Comparison of ENCODE assay signal across 9 cellular contexts in genomic region chr12:4153343-4153892, GRCh38.
DNase-seq lines count a peak whose midpoint lies in the region; ATAC-seq and TF ChIP-seq lines count a peak whose summit lies in the region.
"Had no signal": no experiment of that assay in that cellular context is flagged by ENCODE, and none has a peak within 500 bp of the region (broad histone marks: within the 10 kb centered on the region; RNA-seq: fewer than 3 reads in every experiment).

No MANE protein-coding gene starts in this region.

- H3K27me3 Mint-ChIP-seq in CD8-positive, alpha-beta T cell (ENCODE audit: low read depth) = no peaks in the 10 kb centered on the region
- H3K27me3 Mint-ChIP-seq in activated T-cell treated with anti-CD3 and anti-CD28 coated beads, Interleukin-2, amount 50 U/mL, for 72 hours (ENCODE audit: low read depth) = no peaks in the 10 kb centered on the region

- no peaks in the 10 kb centered on the region for H3K9me3 Mint-ChIP-seq in CD8-positive, alpha-beta T cell
- peaks cover 6% of the 10 kb centered on the region in 2 donors for H3K9me3 Mint-ChIP-seq in activated T-cell treated with anti-CD3 and anti-CD28 coated beads, Interleukin-2, amount 50 U/mL, for 72 hours

- H3K27ac ChIP-seq in CD8-positive, alpha-beta T cell (ENCODE audit: low read depth, low read length) = no peak overlapping the region

- peak; percentile 58 for ATAC-seq in CD8-positive, alpha-beta T cell
- ATAC-seq in GM19467 (IDR thresholded peaks at IDR 0.05; ENCODE audit: unreplicated experiment) = peak; percentile 72
- peak; percentile 74 for ATAC-seq in HG03571 (IDR thresholded peaks at IDR 0.05; ENCODE audit: unreplicated experiment)
- peak; percentile 84 to 91 for ATAC-seq in activated T-cell treated with anti-CD3 and anti-CD28 coated beads, Interleukin-2, amount 50 U/mL, for 72 hours (replicated peaks in 1 of 2)

- H3K4me3 Mint-ChIP-seq in CD8-positive, alpha-beta T cell = no peak overlapping the region
- H3K4me3 Mint-ChIP-seq in activated T-cell treated with anti-CD3 and anti-CD28 coated beads, Interleukin-2, amount 50 U/mL, for 72 hours = peak overlapping the region; percentile 64 to 72

- CTCF ChIA-PET in CD8-positive, alpha-beta T cell (lab: Charles Lee) = no interaction called here

- H3K4me1 ChIP-seq in CD8-positive, alpha-beta T cell (ENCODE audit: insufficient read depth, low read length) = peaks cover 33% of the 10 kb centered on the region

- POLR2A ChIA-PET in CD8-positive, alpha-beta T cell (lab: Charles Lee) = no interaction called here

- no peaks in the 10 kb centered on the region for H3K9me3 ChIP-seq in CD8-positive, alpha-beta T cell (ENCODE audit: low read length)

- peak in 3 of 7 experiments; percentile 21 to 36 (median 35) for DNase-seq in CD8-positive, alpha-beta T cell
- peak; percentile 71 to 79 for DNase-seq in activated T-cell treated with anti-CD3 and anti-CD28 coated beads, Interleukin-2, amount 50 U/mL, for 72 hours
- peak; percentile 61 for DNase-seq in stimulated activated CD4-positive, alpha-beta T cell treated with anti-CD3 and anti-CD28 coated beads, Interleukin-4, amount 100 ng/mL, for 24 hours
- DNase-seq in posterior vena cava (ENCODE audit: low spot score) = no peak
- DNase-seq in NCI-H128 (lab: John Stamatoyannopoulos, UW; ENCODE audit: unreplicated experiment) = no peak
- no peak for DNase-seq in dedifferentiated amniotic fluid mesenchymal stem cell (ENCODE audit: extremely low spot score)

- TF ChIP-seq CTCF in CD8-positive, alpha-beta T cell (IDR thresholded peaks at IDR 0.05) = no peak

- H3K36me3 Mint-ChIP-seq in CD8-positive, alpha-beta T cell = no peaks in the 10 kb centered on the region
- H3K36me3 Mint-ChIP-seq in activated T-cell treated with anti-CD3 and anti-CD28 coated beads, Interleukin-2, amount 50 U/mL, for 72 hours (ENCODE audit: insufficient read depth in 2 of 2) = peaks cover 7 to 8% of the 10 kb centered on the region in 2 donors

- H3K36me3 ChIP-seq in CD8-positive, alpha-beta T cell (ENCODE audit: insufficient read depth, low read length) = no peaks in the 10 kb centered on the region

- intact Hi-C loops in CD8-positive, alpha-beta T cell (cut with DNase I, micrococcal nuclease) = no loop called here
- intact Hi-C loops in posterior vena cava (cut with DNase I) = no loop called here

- H3K27ac Mint-ChIP-seq in CD8-positive, alpha-beta T cell = peak overlapping the region; percentile 80
- peak overlapping the region; percentile 87 for H3K27ac Mint-ChIP-seq in activated T-cell treated with anti-CD3 and anti-CD28 coated beads, Interleukin-2, amount 50 U/mL, for 72 hours

- H3K4me1 Mint-ChIP-seq in CD8-positive, alpha-beta T cell (ENCODE audit: low read depth) = peaks cover 31% of the 10 kb centered on the region
- peaks cover 99% of the 10 kb centered on the region for H3K4me1 Mint-ChIP-seq in activated T-cell treated with anti-CD3 and anti-CD28 coated beads, Interleukin-2, amount 50 U/mL, for 72 hours (ENCODE audit: low read depth)

- no peak overlapping the region for H3K4me3 ChIP-seq in CD8-positive, alpha-beta T cell (ENCODE audit: low read depth, low read length)
- H3K4me3 ChIP-seq: skin epidermis had no signal

- no peaks in the 10 kb centered on the region for H3K27me3 ChIP-seq in CD8-positive, alpha-beta T cell (ENCODE audit: insufficient read depth, low read length)

Comparison
In these comparisons a context has a peak if more than half of its experiments do, and no peak if none do; other contexts are left out.
1. DNase-seq: peak in activated T-cell treated with anti-CD3 and anti-CD28 coated beads, Interleukin-2, amount 50 U/mL, for 72 hours (2 of 2) and stimulated activated CD4-positive, alpha-beta T cell treated with anti-CD3 and anti-CD28 coated beads, Interleukin-4, amount 100 ng/mL, for 24 hours (single experiment); none in posterior vena cava (single experiment), NCI-H128 (single experiment) and dedifferentiated amniotic fluid mesenchymal stem cell (single experiment).
2. Peak in every context shown above with its lines, with median percentiles within 50 percentile points of each other: ATAC-seq.